1 cellular context compared by ENCODE assay signal in genomic region chr1:24294757-24295371, GRCh38.
TF ChIP-seq lines count a peak whose summit lies in the region.

No MANE protein-coding gene starts in this region.

TF ChIP-seq in A549, 52 proteins besides CTCF, POLR2A, EP300 and RAD21 (continued from another document):
- TF ChIP-seq TP53 (CRISPR knock-in tag; IDR thresholded peaks at IDR 0.05) = no peak
- 0 out of 2 replicates have a peak, but pooled peaks have one; percentile 18 for TF ChIP-seq HEYL (CRISPR knock-in tag; IDR thresholded peaks at IDR 0.05)
- TF ChIP-seq, protein P1, sequence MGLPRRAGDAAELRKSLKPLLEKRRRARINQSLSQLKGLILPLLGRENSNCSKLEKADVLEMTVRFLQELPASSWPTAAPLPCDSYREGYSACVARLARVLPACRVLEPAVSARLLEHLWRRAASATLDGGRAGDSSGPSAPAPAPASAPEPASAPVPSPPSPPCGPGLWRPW (IDR thresholded peaks at IDR 0.05) = peak; percentile 62; the same call in 1 of the 2 replicates
- no peak for TF ChIP-seq HDAC2 (IDR thresholded peaks at IDR 0.05)
- TF ChIP-seq MAZ (IDR thresholded peaks at IDR 0.05; ENCODE audit: borderline replicate concordance, low read depth, low read length) = no peak
- no peak; the same call in 1 of the 2 replicates for TF ChIP-seq RARB (CRISPR knock-in tag; IDR thresholded peaks at IDR 0.05)
- no peak for TF ChIP-seq TFCP2L1 (CRISPR knock-in tag; IDR thresholded peaks at IDR 0.05)
- TF ChIP-seq ZC3H11A (IDR thresholded peaks at IDR 0.05) = no peak
- TF ChIP-seq KDM1A (IDR thresholded peaks at IDR 0.05; ENCODE audit: low read depth) = no peak
- 0 out of 3 replicates have a peak, but pooled peaks have one; percentile 5 for TF ChIP-seq SMC3 (IDR thresholded peaks at IDR 0.05)
- TF ChIP-seq RNF2 (IDR thresholded peaks at IDR 0.05; ENCODE audit: borderline replicate concordance, low read depth) = no peak
- TF ChIP-seq KDM5A (IDR thresholded peaks at IDR 0.05) = no peak
- no peak for TF ChIP-seq NR3C1 (IDR thresholded peaks at IDR 0.05)
- no peak for TF ChIP-seq ZFP36 (IDR thresholded peaks at IDR 0.05; ENCODE audit: borderline replicate concordance, partially characterized antibody)
- no peak for TF ChIP-seq ESRRA (IDR thresholded peaks at IDR 0.05; ENCODE audit: borderline replicate concordance, low read length)
- TF ChIP-seq SREBF2 (IDR thresholded peaks at IDR 0.05) = no peak
- TF ChIP-seq CEBPB (IDR thresholded peaks at IDR 0.05) = peak; percentile 72 to 92
- no peak for TF ChIP-seq EHMT2 (IDR thresholded peaks at IDR 0.05; ENCODE audit: low read depth)
- no peak for TF ChIP-seq JUNB (IDR thresholded peaks at IDR 0.05)
- TF ChIP-seq BHLHE40 (IDR thresholded peaks at IDR 0.05; ENCODE audit: low read depth, low read length) = no peak
- no peak for TF ChIP-seq ELK1 (IDR thresholded peaks at IDR 0.05; ENCODE audit: low read depth, low read length)
- no peak for TF ChIP-seq NPAS2 (CRISPR knock-in tag; IDR thresholded peaks at IDR 0.05; ENCODE audit: borderline replicate concordance)
- TF ChIP-seq BCL3 (IDR thresholded peaks at IDR 0.05) = peak; percentile 61; the same call in 2 of the 3 replicates
- TF ChIP-seq JUN (IDR thresholded peaks at IDR 0.05) = peak; percentile 71 to 76; a peak in 3 of 5 replicates
- TF ChIP-seq CBX8 (IDR thresholded peaks at IDR 0.05) = no peak
- TF ChIP-seq CHD2 (IDR thresholded peaks at IDR 0.05; ENCODE audit: low read length, partially characterized antibody) = no peak
- TF ChIP-seq ZSCAN20 (CRISPR knock-in tag; IDR thresholded peaks at IDR 0.05) = peak; percentile 61; the same call in 1 of the 2 replicates
- TF ChIP-seq, protein P2, sequence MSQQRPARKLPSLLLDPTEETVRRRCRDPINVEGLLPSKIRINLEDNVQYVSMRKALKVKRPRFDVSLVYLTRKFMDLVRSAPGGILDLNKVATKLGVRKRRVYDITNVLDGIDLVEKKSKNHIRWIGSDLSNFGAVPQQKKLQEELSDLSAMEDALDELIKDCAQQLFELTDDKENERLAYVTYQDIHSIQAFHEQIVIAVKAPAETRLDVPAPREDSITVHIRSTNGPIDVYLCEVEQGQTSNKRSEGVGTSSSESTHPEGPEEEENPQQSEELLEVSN (IDR thresholded peaks at IDR 0.05; ENCODE audit: borderline replicate concordance, low read depth) = 0 out of 2 replicates have a peak, but pooled peaks have one; percentile 40
- TF ChIP-seq MYC (IDR thresholded peaks at IDR 0.05; ENCODE audit: borderline replicate concordance, low read length) = no peak
- no peak for TF ChIP-seq HOXA7 (CRISPR knock-in tag; IDR thresholded peaks at IDR 0.05)
- TF ChIP-seq HOXB5 (CRISPR knock-in tag; IDR thresholded peaks at IDR 0.05) = peak; percentile 60
- no peak for TF ChIP-seq USF2 (IDR thresholded peaks at IDR 0.05)
- TF ChIP-seq REST (IDR thresholded peaks at IDR 0.05) = no peak
